Comparison of ENCODE assay signal across 27 cellular contexts in the genomic region with DNA sequence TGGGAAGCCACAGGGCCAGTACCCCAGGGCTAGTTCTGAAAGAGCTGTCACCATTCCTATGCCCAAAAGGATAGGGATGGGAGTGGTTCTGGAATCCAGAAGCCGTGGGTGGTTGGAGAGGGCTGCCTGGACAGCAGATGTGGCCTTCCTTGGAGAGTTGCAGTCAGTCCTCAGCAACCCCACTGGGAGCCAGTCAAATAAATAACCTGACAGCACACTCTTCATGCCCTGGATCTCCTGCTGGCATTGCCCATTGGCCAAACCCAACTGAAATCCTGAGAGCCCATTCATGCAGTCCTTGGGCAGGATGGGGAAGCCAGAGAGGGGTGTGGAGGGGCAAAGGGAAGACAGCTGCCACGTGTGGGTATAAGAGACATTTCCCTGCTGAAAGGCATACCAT.
"Had no signal": no experiment of that assay in that cellular context is flagged by ENCODE, and none has a peak within 500 bp of the region (broad histone marks: within the 10 kb centered on the region; RNA-seq: fewer than 3 reads in every experiment).

No MANE protein-coding gene starts in this region.

- H3K4me1 Mint-ChIP-seq: endodermal cell; naive thymus-derived CD8-positive, alpha-beta T cell; nephron progenitor cell; stimulated activated memory B cell treated with anti-CD40 and anti-IgM and Interleukin-4, amounts not matched to agents 10 μg/mL and 1 μg/mL and 100 μg/mL, for 72 hours had no signal

- ATAC-seq: esophagus mucosa; foreskin keratinocyte; heart right ventricle; left cardiac atrium; left lung; naive thymus-derived CD8-positive, alpha-beta T cell; pancreas; sciatic nerve; stimulated activated memory B cell treated with anti-CD40 and anti-IgM and Interleukin-4, amounts not matched to agents 10 μg/mL and 1 μg/mL and 100 μg/mL, for 72 hours; stimulated activated naive CD8-positive, alpha-beta T cell treated with anti-CD3 and anti-CD28 coated beads, Interleukin-15, Interleukin-2, amounts not matched to agents 100 U/mL and 50 U/mL, for 24 hours had no signal

- DNase-seq: dorsolateral prefrontal cortex; effector CD4-positive, alpha-beta T cell; endodermal cell; foreskin keratinocyte; glutamatergic neuron; heart right ventricle; hippocampal formation; left cardiac atrium; left lung; mesenchymal stem cell; midbrain; naive thymus-derived CD8-positive, alpha-beta T cell; nephron progenitor cell; occipital lobe; pancreas; stimulated activated CD4-positive, alpha-beta T cell treated with anti-CD3 and anti-CD28 coated beads, Interleukin-2, amount 100 ng/mL, for 24 hours; stimulated activated CD4-positive, alpha-beta T cell treated with anti-CD3 and anti-CD28 coated beads, Interleukin-4, amount 100 ng/mL, for 24 hours; stimulated activated naive CD8-positive, alpha-beta T cell treated with anti-CD3 and anti-CD28 coated beads, Interleukin-15, Interleukin-2, amounts not matched to agents 100 U/mL and 50 U/mL, for 24 hours; upper lobe of left lung had no signal

- H3K9me3 Mint-ChIP-seq: stimulated activated memory B cell treated with anti-CD40 and anti-IgM and Interleukin-4, amounts not matched to agents 10 μg/mL and 1 μg/mL and 100 μg/mL, for 72 hours had no signal

- H3K36me3 Mint-ChIP-seq: naive thymus-derived CD8-positive, alpha-beta T cell; stimulated activated memory B cell treated with anti-CD40 and anti-IgM and Interleukin-4, amounts not matched to agents 10 μg/mL and 1 μg/mL and 100 μg/mL, for 72 hours had no signal

- H3K4me3 ChIP-seq: dorsolateral prefrontal cortex, heart right ventricle, left lung, pancreas, right atrium auricular region, thoracic aorta, tibial nerve, upper lobe of left lung had no signal

- H3K9me3 ChIP-seq: heart right ventricle, left lung, pancreas, right atrium auricular region, thoracic aorta, upper lobe of left lung had no signal

- H3K27ac Mint-ChIP-seq: endodermal cell; nephron progenitor cell; progenitor cell of endocrine pancreas; stimulated activated memory B cell treated with anti-CD40 and anti-IgM and Interleukin-4, amounts not matched to agents 10 μg/mL and 1 μg/mL and 100 μg/mL, for 72 hours had no signal

- H3K27ac ChIP-seq: dorsolateral prefrontal cortex, epithelial cell of prostate, foreskin keratinocyte, heart right ventricle, left lung, pancreas, right atrium auricular region, thoracic aorta, tibial nerve, upper lobe of left lung had no signal

- H3K36me3 ChIP-seq: heart right ventricle, left lung, pancreas, right atrium auricular region, thoracic aorta, tibial nerve, upper lobe of left lung had no signal

- H3K27me3 ChIP-seq: dorsolateral prefrontal cortex, foreskin keratinocyte, pancreas, right atrium auricular region, tibial nerve, upper lobe of left lung had no signal

- H3K4me1 ChIP-seq: foreskin keratinocyte, heart right ventricle, left lung, pancreas, right atrium auricular region, tibial nerve, upper lobe of left lung had no signal

- H3K4me3 Mint-ChIP-seq: endodermal cell; naive thymus-derived CD8-positive, alpha-beta T cell; nephron progenitor cell; stimulated activated memory B cell treated with anti-CD40 and anti-IgM and Interleukin-4, amounts not matched to agents 10 μg/mL and 1 μg/mL and 100 μg/mL, for 72 hours had no signal
